Comparison of ENCODE assay signal across 24 cellular contexts in genomic region chr5:6743161-6743560, GRCh38. TPM values are rescaled to one million over a fixed set of nuclear protein-coding genes. Genes with fewer than 3 reads are reported as not detected.
DNase-seq lines count a peak whose midpoint lies in the region; ATAC-seq and TF ChIP-seq lines count a peak whose summit lies in the region.
"Had no signal": no experiment of that assay in that cellular context is flagged by ENCODE, and none has a peak within 500 bp of the region (broad histone marks: within the 10 kb centered on the region; RNA-seq: fewer than 3 reads in every experiment).

No MANE protein-coding gene starts in this region.

- H3K27me3 Mint-ChIP-seq in activated CD4-positive, alpha-beta T cell treated with anti-CD3 and anti-CD28 coated beads, Interleukin-2, amount 10 ng/mL, durations not matched to agents 7 days and 5 days: no peaks in the 10 kb centered on the region
- H3K27me3 Mint-ChIP-seq in WTC11 (ENCODE audit: low read depth) (no peaks in the 10 kb centered on the region), memory B cell (no peaks in the 10 kb centered on the region)
- H3K27me3 Mint-ChIP-seq in stimulated activated naive B cell treated with anti-CD40 and anti-IgM and Interleukin-4, amounts not matched to agents 10 μg/mL and 1 μg/mL and 100 μg/mL, for 72 hours: no peaks in the 10 kb centered on the region
- H3K27me3 Mint-ChIP-seq: activated CD4-positive, alpha-beta memory T cell treated with anti-CD3 and anti-CD28 coated beads, Interleukin-2, amount 10 ng/mL, durations not matched to agents 7 days and 5 days; B cell; IgD-negative memory B cell; stimulated activated naive CD8-positive, alpha-beta T cell treated with anti-CD3 and anti-CD28 coated beads, Interleukin-15, Interleukin-2, amounts not matched to agents 100 ng/mL and 50 ng/mL, for 24 hours had no signal

- no peak for TF ChIP-seq CTCF in WTC11 (IDR thresholded peaks at IDR 0.05)

- no peak for DNase-seq in activated CD4-positive, alpha-beta T cell treated with anti-CD3 and anti-CD28 coated beads, Interleukin-2, amount 10 ng/mL, durations not matched to agents 7 days and 5 days
- DNase-seq in activated CD4-positive, alpha-beta T cell treated with anti-CD3 and anti-CD28 coated beads for 48 hours: no peak
- DNase-seq in WTC11 (ENCODE audit: low spot score): no peak
- DNase-seq in memory B cell (ENCODE audit: low spot score in 2 of 2): no peak
- no peak for DNase-seq in stimulated activated naive B cell treated with anti-CD40 and anti-IgM and Interleukin-4, amounts not matched to agents 10 μg/mL and 1 μg/mL and 100 μg/mL, for 72 hours
- no peak for DNase-seq in stimulated activated CD4-positive, alpha-beta T cell treated with anti-CD3 and anti-CD28 coated beads, Interleukin-15, amount 100 ng/mL, for 24 hours
- DNase-seq in occipital lobe (lab: John Stamatoyannopoulos, UW): no peak
- DNase-seq: activated CD4-positive, alpha-beta memory T cell treated with anti-CD3 and anti-CD28 coated beads, Interleukin-2, amount 10 ng/mL, durations not matched to agents 7 days and 5 days; activated naive CD4-positive, alpha-beta T cell treated with Interleukin-2 at 50 U/mL for 16 hours; cortex of kidney; foreskin keratinocyte; NCI-H1048; NCI-H187; NCI-H524; Right ventricle myocardium superior; T1000; uterus; WERI-Rb-1 had no signal

- CTCF ChIA-PET in activated CD4-positive, alpha-beta T cell treated with anti-CD3 and anti-CD28 coated beads, Interleukin-2, amount 10 ng/mL, durations not matched to agents 7 days and 5 days (lab: Charles Lee): no interaction called here
- CTCF ChIA-PET in WTC11 (lab: Charles Lee): interaction anchor here (1.5 kb wide), 1 partner anchor 16 kb away, joined by 4 read pairs; no protein-coding TSS in a partner anchor

- no peaks in the 10 kb centered on the region for H3K9me3 Mint-ChIP-seq in activated CD4-positive, alpha-beta T cell treated with anti-CD3 and anti-CD28 coated beads, Interleukin-2, amount 10 ng/mL, durations not matched to agents 7 days and 5 days
- no peaks in the 10 kb centered on the region for H3K9me3 Mint-ChIP-seq in WTC11
- no peaks in the 10 kb centered on the region for H3K9me3 Mint-ChIP-seq in memory B cell
- H3K9me3 Mint-ChIP-seq in stimulated activated naive B cell treated with anti-CD40 and anti-IgM and Interleukin-4, amounts not matched to agents 10 μg/mL and 1 μg/mL and 100 μg/mL, for 72 hours: no peaks in the 10 kb centered on the region
- H3K9me3 Mint-ChIP-seq: activated CD4-positive, alpha-beta memory T cell treated with anti-CD3 and anti-CD28 coated beads, Interleukin-2, amount 10 ng/mL, durations not matched to agents 7 days and 5 days; IgD-negative memory B cell; neural crest cell; stimulated activated naive CD8-positive, alpha-beta T cell treated with anti-CD3 and anti-CD28 coated beads, Interleukin-15, Interleukin-2, amounts not matched to agents 100 ng/mL and 50 ng/mL, for 24 hours had no signal

- peaks cover 47% of the 10 kb centered on the region for H3K36me3 Mint-ChIP-seq in activated CD4-positive, alpha-beta T cell treated with anti-CD3 and anti-CD28 coated beads, Interleukin-2, amount 10 ng/mL, durations not matched to agents 7 days and 5 days (ENCODE audit: low read depth)
- peaks cover 62% of the 10 kb centered on the region for H3K36me3 Mint-ChIP-seq in WTC11
- peaks cover 16% of the 10 kb centered on the region for H3K36me3 Mint-ChIP-seq in memory B cell
- peaks cover 58 to 69% of the 10 kb centered on the region in 2 donors for H3K36me3 Mint-ChIP-seq in stimulated activated naive B cell treated with anti-CD40 and anti-IgM and Interleukin-4, amounts not matched to agents 10 μg/mL and 1 μg/mL and 100 μg/mL, for 72 hours

- H3K27ac Mint-ChIP-seq in activated CD4-positive, alpha-beta T cell treated with anti-CD3 and anti-CD28 coated beads, Interleukin-2, amount 10 ng/mL, durations not matched to agents 7 days and 5 days: peak overlapping the region; percentile 66
- H3K27ac Mint-ChIP-seq in WTC11: peak overlapping the region; percentile 91
- H3K27ac Mint-ChIP-seq in memory B cell: peak overlapping the region; percentile 36
- peak overlapping the region; percentile 42 for H3K27ac Mint-ChIP-seq in stimulated activated naive B cell treated with anti-CD40 and anti-IgM and Interleukin-4, amounts not matched to agents 10 μg/mL and 1 μg/mL and 100 μg/mL, for 72 hours
- H3K27ac Mint-ChIP-seq: activated CD4-positive, alpha-beta memory T cell treated with anti-CD3 and anti-CD28 coated beads, Interleukin-2, amount 10 ng/mL, durations not matched to agents 7 days and 5 days; stimulated activated naive CD8-positive, alpha-beta T cell treated with anti-CD3 and anti-CD28 coated beads, Interleukin-15, Interleukin-2, amounts not matched to agents 100 ng/mL and 50 ng/mL, for 24 hours had no signal

- no peak overlapping the region for H3K4me3 Mint-ChIP-seq in activated CD4-positive, alpha-beta T cell treated with anti-CD3 and anti-CD28 coated beads, Interleukin-2, amount 10 ng/mL, durations not matched to agents 7 days and 5 days
- H3K4me3 Mint-ChIP-seq in WTC11 (no peak overlapping the region), memory B cell (no peak overlapping the region)
- no peak overlapping the region for H3K4me3 Mint-ChIP-seq in stimulated activated naive B cell treated with anti-CD40 and anti-IgM and Interleukin-4, amounts not matched to agents 10 μg/mL and 1 μg/mL and 100 μg/mL, for 72 hours
- H3K4me3 Mint-ChIP-seq: activated CD4-positive, alpha-beta memory T cell treated with anti-CD3 and anti-CD28 coated beads, Interleukin-2, amount 10 ng/mL, durations not matched to agents 7 days and 5 days; B cell; IgD-negative memory B cell; neural crest cell; stimulated activated naive CD8-positive, alpha-beta T cell treated with anti-CD3 and anti-CD28 coated beads, Interleukin-15, Interleukin-2, amounts not matched to agents 100 ng/mL and 50 ng/mL, for 24 hours had no signal

- ATAC-seq in WTC11 (no peak), memory B cell (ENCODE audit: low read depth) (no peak), GM18511 (IDR thresholded peaks at IDR 0.05; ENCODE audit: unreplicated experiment) (no peak)
- ATAC-seq in stimulated activated naive B cell treated with anti-CD40 and anti-IgM and Interleukin-4, amounts not matched to agents 10 μg/mL and 1 μg/mL and 100 μg/mL, for 72 hours (replicated peaks): no peak
- ATAC-seq: A549, foreskin keratinocyte had no signal

- POLR2A ChIA-PET in activated CD4-positive, alpha-beta T cell treated with anti-CD3 and anti-CD28 coated beads, Interleukin-2, amount 10 ng/mL, durations not matched to agents 7 days and 5 days (lab: Charles Lee): no interaction called here
- POLR2A ChIA-PET in WTC11 (lab: Charles Lee): no interaction called here

- peaks cover 10% of the 10 kb centered on the region for H3K4me1 Mint-ChIP-seq in activated CD4-positive, alpha-beta T cell treated with anti-CD3 and anti-CD28 coated beads, Interleukin-2, amount 10 ng/mL, durations not matched to agents 7 days and 5 days
- H3K4me1 Mint-ChIP-seq in WTC11 (peaks cover 18% of the 10 kb centered on the region), memory B cell (peaks cover 5% of the 10 kb centered on the region)
- peaks cover 25 to 34% of the 10 kb centered on the region in 2 donors for H3K4me1 Mint-ChIP-seq in stimulated activated naive B cell treated with anti-CD40 and anti-IgM and Interleukin-4, amounts not matched to agents 10 μg/mL and 1 μg/mL and 100 μg/mL, for 72 hours
- H3K4me1 Mint-ChIP-seq: neural crest cell had no signal

TF ChIP-seq in WTC11, 78 proteins besides CTCF, POLR2A, EP300 and RAD21:
- TF ChIP-seq NFYB (CRISPR knock-in tag; conservative IDR thresholded peaks at IDR 0.05; ENCODE audit: low read depth) (no peak), ZNF263 (CRISPR knock-in tag; IDR thresholded peaks at IDR 0.05; ENCODE audit: low read depth) (no peak), ZNF281 (CRISPR knock-in tag; IDR thresholded peaks at IDR 0.05) (no peak), IRF1 (CRISPR knock-in tag; IDR thresholded peaks at IDR 0.05) (no peak), ZNF121 (CRISPR knock-in tag; IDR thresholded peaks at IDR 0.05) (no peak), NR3C1 (CRISPR knock-in tag; conservative IDR thresholded peaks at IDR 0.05; ENCODE audit: low read depth) (no peak), ZNF396 (CRISPR knock-in tag; IDR thresholded peaks at IDR 0.05; ENCODE audit: borderline replicate concordance) (no peak), SOX15 (CRISPR knock-in tag; IDR thresholded peaks at IDR 0.05) (no peak), ZNF423 (CRISPR knock-in tag; IDR thresholded peaks at IDR 0.05) (no peak)

RNA-seq across cellular contexts. Expression of gene TENT4A, which starts 29.9 kb away (rescaled TPM):
- 10 to 100 TPM; 37.4 to 41.9 TPM for total RNA-seq in activated CD4-positive, alpha-beta T cell treated with anti-CD3 and anti-CD28 coated beads, Interleukin-2, amount 10 ng/mL, durations not matched to agents 7 days and 5 days
- total RNA-seq in WTC11 (2021): 28.7 to 29.4 TPM (median 29.2 TPM) in 3 replicates
- 20.7 TPM for total RNA-seq in occipital lobe

Comparison
In these comparisons a context has a peak if more than half of its experiments do, and no peak if none do; other contexts are left out.
1. H3K27ac Mint-ChIP-seq: peak in every context shown above with its lines; median percentile 91 in WTC11; 66 in activated CD4-positive, alpha-beta T cell treated with anti-CD3 and anti-CD28 coated beads, Interleukin-2, amount 10 ng/mL, durations not matched to agents 7 days and 5 days; 42 in stimulated activated naive B cell treated with anti-CD40 and anti-IgM and Interleukin-4, amounts not matched to agents 10 μg/mL and 1 μg/mL and 100 μg/mL, for 72 hours; 36 in memory B cell.